ENCODE assay signal across 8 cellular contexts in genomic region chr1:154329152-154329521, GRCh38. TPM values are rescaled to one million over a fixed set of nuclear protein-coding genes. Genes with fewer than 3 reads are reported as not detected.
DNase-seq lines count a peak whose midpoint lies in the region; ATAC-seq and TF ChIP-seq lines count a peak whose summit lies in the region.

No MANE protein-coding gene starts in this region.

- no peaks in the 10 kb centered on the region for H3K27me3 Mint-ChIP-seq in stimulated activated memory B cell treated with anti-CD40 and anti-IgM and Interleukin-4, amounts not matched to agents 10 μg/mL and 1 μg/mL and 100 μg/mL, for 72 hours

- no peaks in the 10 kb centered on the region for H3K9me3 ChIP-seq in WERI-Rb-1 (ENCODE audit: severe bottlenecking)
- no peaks in the 10 kb centered on the region for H3K9me3 ChIP-seq in hepatocyte (ENCODE audit: low read depth)

- DNase-seq in NCI-H2171 treated with DMSO at 0.1 percent for 48 hours (lab: John Stamatoyannopoulos, UW) (peak; percentile 57), NCI-H2171 (lab: John Stamatoyannopoulos, UW) (no peak), WERI-Rb-1 (no peak), hepatocyte (ENCODE audit: low spot score) (no peak), medulla oblongata (ENCODE audit: extremely low spot score) (no peak), NCI-H1048 (lab: John Stamatoyannopoulos, UW) (no peak)

- H3K36me3 Mint-ChIP-seq in stimulated activated memory B cell treated with anti-CD40 and anti-IgM and Interleukin-4, amounts not matched to agents 10 μg/mL and 1 μg/mL and 100 μg/mL, for 72 hours: peaks cover 23% of the 10 kb centered on the region

- WGBS in hepatocyte (ENCODE audit: low lambda C conversion rate, missing lambda C conversion rate): 59% methylated on average over 6 of the region's 6 CpGs

- H3K36me3 ChIP-seq in WERI-Rb-1 (peaks cover 28% of the 10 kb centered on the region), hepatocyte (replicated peaks; ENCODE audit: insufficient read depth, low read depth) (no peaks in the 10 kb centered on the region)

- H3K4me1 ChIP-seq in hepatocyte (ENCODE audit: insufficient read depth): peaks cover 21% of the 10 kb centered on the region

- no peaks in the 10 kb centered on the region for H3K9me2 ChIP-seq in hepatocyte (replicated peaks; ENCODE audit: insufficient read depth)

- H3K4me1 Mint-ChIP-seq in stimulated activated memory B cell treated with anti-CD40 and anti-IgM and Interleukin-4, amounts not matched to agents 10 μg/mL and 1 μg/mL and 100 μg/mL, for 72 hours: peaks cover 55% of the 10 kb centered on the region

- H3K4me3 ChIP-seq in WERI-Rb-1 (ENCODE audit: low read depth, low read length) (no peak overlapping the region), hepatocyte (no peak overlapping the region)

- peak overlapping the region; percentile 63 for H3K4me3 Mint-ChIP-seq in stimulated activated memory B cell treated with anti-CD40 and anti-IgM and Interleukin-4, amounts not matched to agents 10 μg/mL and 1 μg/mL and 100 μg/mL, for 72 hours

- no peak for ATAC-seq in stimulated activated memory B cell treated with anti-CD40 and anti-IgM and Interleukin-4, amounts not matched to agents 10 μg/mL and 1 μg/mL and 100 μg/mL, for 72 hours
- ATAC-seq in HG02759 (IDR thresholded peaks at IDR 0.05; ENCODE audit: unreplicated experiment): no peak

- peaks cover 9% of the 10 kb centered on the region for H3K79me2 ChIP-seq in hepatocyte

- H3K9me3 Mint-ChIP-seq in stimulated activated memory B cell treated with anti-CD40 and anti-IgM and Interleukin-4, amounts not matched to agents 10 μg/mL and 1 μg/mL and 100 μg/mL, for 72 hours: no peaks in the 10 kb centered on the region

- no peak overlapping the region for H2AFZ ChIP-seq in hepatocyte

- no peaks in the 10 kb centered on the region for H4K20me1 ChIP-seq in hepatocyte (ENCODE audit: insufficient read depth, poor library complexity, severe bottlenecking)

- TF ChIP-seq CTCF in WERI-Rb-1 (IDR thresholded peaks at IDR 0.05; ENCODE audit: low read depth, low read length): peak; percentile 59; the same call in 1 of the 2 replicates
- TF ChIP-seq CTCF in hepatocyte (IDR thresholded peaks at IDR 0.05; ENCODE audit: poor library complexity): peak; percentile 26

- H3K27ac Mint-ChIP-seq in stimulated activated memory B cell treated with anti-CD40 and anti-IgM and Interleukin-4, amounts not matched to agents 10 μg/mL and 1 μg/mL and 100 μg/mL, for 72 hours: no peak overlapping the region

- peaks cover 29% of the 10 kb centered on the region for H3K27me3 ChIP-seq in WERI-Rb-1 (ENCODE audit: insufficient read depth, low read depth, severe bottlenecking)
- H3K27me3 ChIP-seq in hepatocyte: no peaks in the 10 kb centered on the region

- H3K27ac ChIP-seq in WERI-Rb-1 (no peak overlapping the region), hepatocyte (no peak overlapping the region)

- peak overlapping the region; percentile 86 for H3K4me2 ChIP-seq in hepatocyte

RNA-seq across cellular contexts. Expression of gene ATP8B2, which starts 3.8 kb away (rescaled TPM):
- 30.1 and 42.0 TPM in 2 replicates for total RNA-seq in hepatocyte
- polyA plus RNA-seq in hepatocyte: 8.7 and 11.7 TPM in 2 replicates

RNA-seq across cellular contexts. Expression of gene AQP10, which starts 8.2 kb away (rescaled TPM):
- total RNA-seq in hepatocyte: 0.96 and 2.0 TPM in 2 replicates
- 3.0 and 3.6 TPM in 2 replicates for polyA plus RNA-seq in hepatocyte

RNA-seq across cellular contexts. Expression of gene HAX1, which starts 56.7 kb away (rescaled TPM):
- 80.0 and 86.9 TPM in 2 replicates for total RNA-seq in hepatocyte
- 95.1 and 104 TPM in 2 replicates for polyA plus RNA-seq in hepatocyte
